Comparison of ENCODE assay signal across 1 cellular context in genomic region chr1:23792151-23792945, GRCh38.
TF ChIP-seq lines count a peak whose summit lies in the region.

No MANE protein-coding gene starts in this region.

TF ChIP-seq in K562, 482 proteins besides CTCF, POLR2A, EP300 and RAD21:
- TF ChIP-seq CBX3 (IDR thresholded peaks at IDR 0.05; ENCODE audit: borderline replicate concordance in 1 of 2, low read length in 2 of 2) (no peak), TAF1 (IDR thresholded peaks at IDR 0.05; ENCODE audit: control insufficient read depth, extremely low read depth, insufficient read depth, low read length, severe bottlenecking) (no peak), RBM22 (IDR thresholded peaks at IDR 0.05; ENCODE audit: low read depth, low read length, poor library complexity, severe bottlenecking) (peak; percentile 8), POLR2G (IDR thresholded peaks at IDR 0.05; ENCODE audit: low read depth, low read length) (peak; percentile 68), KDM5B (IDR thresholded peaks at IDR 0.05; ENCODE audit: insufficient replicate concordance, low read depth, low read length) (peak; percentile 28), RBFOX2 (IDR thresholded peaks at IDR 0.05; ENCODE audit: low read depth, low read length) (peak; percentile 62), TEAD4 (IDR thresholded peaks at IDR 0.05; ENCODE audit: low read length) (no peak), TEAD4 (CRISPR knock-in tag; IDR thresholded peaks at IDR 0.05; ENCODE audit: borderline replicate concordance) (0 out of 2 replicates have a peak, but pooled peaks have one; percentile 42), HDAC1 (IDR thresholded peaks at IDR 0.05) (no peak), ZNF76 (CRISPR knock-in tag; IDR thresholded peaks at IDR 0.05; ENCODE audit: borderline replicate concordance) (no peak)
